In genomic region chr1:2270260-2271100, GRCh38 we compare ENCODE assay signal across 1 cellular context.
A peak's percentile ranks its signal among the peaks of the same experiment; 100 is the strongest.
TF ChIP-seq lines count a peak whose summit lies in the region.

No MANE protein-coding gene starts in this region.

TF ChIP-seq in HepG2, 621 proteins besides CTCF, POLR2A, EP300 and RAD21 (continued from another document and continues in another):
- TF ChIP-seq ATF4 (CRISPR knock-in tag; IDR thresholded peaks at IDR 0.05), result no peak
- TF ChIP-seq ZBTB39 (CRISPR knock-in tag; IDR thresholded peaks at IDR 0.05), result peak; percentile 22; the same call in 1 of the 2 replicates
- no peak for TF ChIP-seq ZHX2 (IDR thresholded peaks at IDR 0.05; ENCODE audit: low read depth)
- TF ChIP-seq ZHX2 (CRISPR knock-in tag; IDR thresholded peaks at IDR 0.05; ENCODE audit: borderline replicate concordance), result no peak
- TF ChIP-seq U2AF1 (optimal IDR thresholded peaks at IDR 0.05; ENCODE audit: low read depth, low read length), result no peak
- no peak for TF ChIP-seq ZNF510 (CRISPR knock-in tag; IDR thresholded peaks at IDR 0.05; ENCODE audit: low read depth)
- TF ChIP-seq USF2 (IDR thresholded peaks at IDR 0.05; ENCODE audit: low read depth, low read length), result no peak
- TF ChIP-seq USF2 (CRISPR knock-in tag; IDR thresholded peaks at IDR 0.05; ENCODE audit: borderline replicate concordance), result no peak
- TF ChIP-seq ZNF644 (CRISPR knock-in tag; IDR thresholded peaks at IDR 0.05; ENCODE audit: low read depth), result no peak
- no peak for TF ChIP-seq ZBTB49 (CRISPR knock-in tag; IDR thresholded peaks at IDR 0.05; ENCODE audit: borderline replicate concordance)
- TF ChIP-seq JUNB (CRISPR knock-in tag; IDR thresholded peaks at IDR 0.05; ENCODE audit: borderline replicate concordance), result no peak
- no peak for TF ChIP-seq KMT2B (CRISPR knock-in tag; IDR thresholded peaks at IDR 0.05)
- no peak for TF ChIP-seq ZNF30 (CRISPR knock-in tag; IDR thresholded peaks at IDR 0.05)
- no peak for TF ChIP-seq ZNF12 (CRISPR knock-in tag; IDR thresholded peaks at IDR 0.05)
- TF ChIP-seq TBX3 (IDR thresholded peaks at IDR 0.05; ENCODE audit: borderline replicate concordance), result no peak
- no peak for TF ChIP-seq ATF6 (CRISPR knock-in tag; conservative IDR thresholded peaks at IDR 0.05)
- TF ChIP-seq RFX3 (CRISPR knock-in tag; IDR thresholded peaks at IDR 0.05), result no peak
- TF ChIP-seq NFYC (CRISPR knock-in tag; IDR thresholded peaks at IDR 0.05), result no peak
- TF ChIP-seq ZKSCAN1 (IDR thresholded peaks at IDR 0.05; ENCODE audit: low read length), result no peak
- TF ChIP-seq ZNF883 (CRISPR knock-in tag; IDR thresholded peaks at IDR 0.05; ENCODE audit: not compliant biosample characterization), result no peak
- TF ChIP-seq ZNF605 (CRISPR knock-in tag; IDR thresholded peaks at IDR 0.05), result peak; percentile 27; the same call in 1 of the 2 replicates
- peak; percentile 40; the same call in 1 of the 2 replicates for TF ChIP-seq KMT2A (CRISPR knock-in tag; IDR thresholded peaks at IDR 0.05)
- no peak for TF ChIP-seq ZNF207 (IDR thresholded peaks at IDR 0.05; ENCODE audit: borderline replicate concordance)
- no peak for TF ChIP-seq FOSL1 (CRISPR knock-in tag; IDR thresholded peaks at IDR 0.05; ENCODE audit: borderline replicate concordance)
- TF ChIP-seq CBX5 (CRISPR knock-in tag; IDR thresholded peaks at IDR 0.05; ENCODE audit: borderline replicate concordance), result no peak
- TF ChIP-seq SUZ12 (IDR thresholded peaks at IDR 0.05; ENCODE audit: low read depth, low read length), result no peak
- no peak for TF ChIP-seq ZNF33B (CRISPR knock-in tag; IDR thresholded peaks at IDR 0.05)
- 0 out of 2 replicates have a peak, but pooled peaks have one; percentile 42 for TF ChIP-seq ZSCAN31 (CRISPR knock-in tag; IDR thresholded peaks at IDR 0.05; ENCODE audit: low read depth)
- TF ChIP-seq PBX3 (CRISPR knock-in tag; IDR thresholded peaks at IDR 0.05; ENCODE audit: borderline replicate concordance), result no peak
- peak; percentile 50; the same call in 1 of the 2 replicates for TF ChIP-seq TFAP4 (IDR thresholded peaks at IDR 0.05; ENCODE audit: borderline replicate concordance, low read depth)
- no peak for TF ChIP-seq BCLAF1 (IDR thresholded peaks at IDR 0.05)
- TF ChIP-seq SETDB1 (CRISPR knock-in tag; IDR thresholded peaks at IDR 0.05; ENCODE audit: borderline replicate concordance), result no peak
- no peak for TF ChIP-seq ZBTB37 (CRISPR knock-in tag; IDR thresholded peaks at IDR 0.05)
- no peak for TF ChIP-seq ZFAT (CRISPR knock-in tag; conservative IDR thresholded peaks at IDR 0.05)
